14 cellular contexts compared by ENCODE assay signal in genomic region chr22:19811811-19812771, GRCh38. TPM values are rescaled to one million over a fixed set of nuclear protein-coding genes. Genes with fewer than 3 reads are reported as not detected.
DNase-seq lines count a peak whose midpoint lies in the region; ATAC-seq, FAIRE-seq and TF ChIP-seq lines count a peak whose summit lies in the region.
"Had no signal": no experiment of that assay in that cellular context is flagged by ENCODE, and none has a peak within 500 bp of the region (broad histone marks: within the 10 kb centered on the region; RNA-seq: fewer than 3 reads in every experiment).

No MANE protein-coding gene starts in this region.

- no peak for TF ChIP-seq EP300 in H1 (IDR thresholded peaks at IDR 0.05; ENCODE audit: borderline replicate concordance in 1 of 2, low read depth in 2 of 2, low read length in 2 of 2)

- H3K4me1 ChIP-seq in BLaER1 (peaks cover 56% of the 10 kb centered on the region), HEK293 (ENCODE audit: control insufficient read depth, insufficient read depth, low read length) (no peaks in the 10 kb centered on the region), H1 (replicated peaks in 1 of 4; ENCODE audit: control insufficient read depth in 3 of 4, insufficient read depth in 4 of 4, low read length in 3 of 4) (no peaks in the 10 kb centered on the region; a peak in 1 of 7 replicates), PC-3 (ENCODE audit: insufficient read depth, low read length) (peaks cover 5% of the 10 kb centered on the region)

- peaks cover 21 to 43% of the 10 kb centered on the region in 2 donors for H3K36me3 Mint-ChIP-seq in stimulated activated naive B cell treated with anti-CD40 and anti-IgM and Interleukin-4, amounts not matched to agents 10 μg/mL and 1 μg/mL and 100 μg/mL, for 72 hours

- no peak overlapping the region for H4K8ac ChIP-seq in H1 (ENCODE audit: extremely low read depth, insufficient read depth, low read length)

- TF ChIP-seq RAD21 in H1 (IDR thresholded peaks at IDR 0.05 in 1 of 2, conservative IDR thresholded peaks at IDR 0.05 in 1 of 2; ENCODE audit: low read depth in 2 of 2, low read length in 2 of 2) = no peak

- H3K4me2 ChIP-seq in BLaER1 (peak overlapping the region; percentile 28; the same call in 1 of the 2 replicates), H1 (ENCODE audit: insufficient read depth in 1 of 2, low read depth in 2 of 2, low read length in 2 of 2) (no peak overlapping the region), PC-3 (ENCODE audit: low read length) (no peak overlapping the region)

- no peak overlapping the region for H3K23ac ChIP-seq in H1 (ENCODE audit: insufficient read length)

- no peak overlapping the region for H4K5ac ChIP-seq in H1 (ENCODE audit: insufficient read length, low read depth, low read length)

- H3K27ac ChIP-seq in BLaER1 (no peak overlapping the region), HEK293 (ENCODE audit: extremely low read depth, low read depth, low read length) (no peak overlapping the region), H1 (ENCODE audit: low read depth, low read length) (no peak overlapping the region), PC-3 (ENCODE audit: low read length) (no peak overlapping the region)

- H3K9me3 ChIP-seq in BLaER1 (no peaks in the 10 kb centered on the region), HEK293 (ENCODE audit: control insufficient read depth, insufficient read depth, low read depth, low read length) (no peaks in the 10 kb centered on the region), H1 (ENCODE audit: insufficient read depth in 2 of 2, low read depth in 1 of 2, low read length in 1 of 2) (no peaks in the 10 kb centered on the region), PC-3 (ENCODE audit: low read length) (no peaks in the 10 kb centered on the region)

- H3K4me1 Mint-ChIP-seq in stimulated activated naive B cell treated with anti-CD40 and anti-IgM and Interleukin-4, amounts not matched to agents 10 μg/mL and 1 μg/mL and 100 μg/mL, for 72 hours = peaks cover 0 to 1% of the 10 kb centered on the region in 2 donors

- no peak overlapping the region for H4K91ac ChIP-seq in H1 (replicated peaks; ENCODE audit: insufficient read length, low read length)

- no peaks in the 10 kb centered on the region for H3K9me3 Mint-ChIP-seq in stimulated activated naive B cell treated with anti-CD40 and anti-IgM and Interleukin-4, amounts not matched to agents 10 μg/mL and 1 μg/mL and 100 μg/mL, for 72 hours
- H3K9me3 Mint-ChIP-seq: activated naive CD8-positive, alpha-beta T cell treated with anti-CD3 and anti-CD28 coated beads, Interleukin-2, amount 50 U/mL, for 24 hours; naive thymus-derived CD4-positive, alpha-beta T cell had no signal

- H2BK15ac ChIP-seq in H1 (ENCODE audit: low read length) = no peak overlapping the region

- no peak overlapping the region for H3K18ac ChIP-seq in H1 (ENCODE audit: extremely low read depth, low read length)

- no peak overlapping the region for H2BK120ac ChIP-seq in H1 (replicated peaks; ENCODE audit: low read depth, low read length)

- no peak overlapping the region for H2AK5ac ChIP-seq in H1 (ENCODE audit: low read depth, low read length)

- TF ChIP-seq POLR2A in H1 (IDR thresholded peaks at IDR 0.05; ENCODE audit: control extremely low read depth in 1 of 2, low read depth in 2 of 2, low read length in 2 of 2) = no peak

- H3F3A ChIP-seq in PC-3 (ENCODE audit: low read length, unreplicated experiment) = no peaks in the 10 kb centered on the region

- CTCF ChIA-PET in HEK293 (lab: Yijun Ruan, JAX) = interaction anchor here (2.1 kb wide), 1 partner anchor 82 kb away, joined by 7 read pairs; no protein-coding TSS in a partner anchor
- CTCF ChIA-PET in H1 (lab: Charles Lee; ENCODE audit: partially characterized antibody) = interaction anchor here (0.9 to 2.3 kb wide), 4 partner anchors 9 to 21 kb away, joined by 3 to 14 read pairs (median 8); no protein-coding TSS in a partner anchor
- CTCF ChIA-PET in PC-3 (lab: Charles Lee) = no interaction called here

- H2AFZ ChIP-seq in H1 (ENCODE audit: low read length) (no peak overlapping the region), PC-3 (ENCODE audit: low read length) (no peak overlapping the region)

- H3K79me1 ChIP-seq in H1 (ENCODE audit: low read depth, low read length) = no peaks in the 10 kb centered on the region

- no peak overlapping the region for H3K56ac ChIP-seq in H1 (replicated peaks; ENCODE audit: insufficient read length, low read depth, low read length)

- H2BK12ac ChIP-seq in H1 (ENCODE audit: low read depth, low read length) = no peak overlapping the region

- H3K4me3 Mint-ChIP-seq in stimulated activated naive B cell treated with anti-CD40 and anti-IgM and Interleukin-4, amounts not matched to agents 10 μg/mL and 1 μg/mL and 100 μg/mL, for 72 hours = no peak overlapping the region
- H3K4me3 Mint-ChIP-seq: activated naive CD8-positive, alpha-beta T cell treated with anti-CD3 and anti-CD28 coated beads, Interleukin-2, amount 50 U/mL, for 24 hours; naive thymus-derived CD4-positive, alpha-beta T cell had no signal

- whole genome bisulfite sequencing in H1 (ENCODE audit: extremely low coverage in 1 of 2, insufficient coverage in 1 of 2, insufficient read length in 1 of 2, insufficient replicate concordance in 2 of 2, low coverage in 1 of 2, low lambda C conversion rate in 2 of 2, missing lambda C conversion rate in 1 of 2), 2 experiments = 92% methylated on average over 34 of the region's 36 CpGs; no CpG with 5 or more reads in 1 of the 2 experiments

- POLR2A ChIA-PET in HEK293 (lab: Yijun Ruan, JAX) = interaction anchor here (0.6 kb wide), 1 partner anchor 82 kb away, joined by 6 read pairs; no protein-coding TSS in a partner anchor
- POLR2A ChIA-PET in H1 (lab: Charles Lee; ENCODE audit: partially characterized antibody) = no interaction called here
- POLR2A ChIA-PET in PC-3 (lab: Charles Lee; ENCODE audit: unreplicated experiment) = no interaction called here

- peaks cover 2% of the 10 kb centered on the region; the same call in 1 of the 2 replicates for H3K23me2 ChIP-seq in H1 (ENCODE audit: low read depth, low read length)

- H3K27me3 ChIP-seq in BLaER1 (no peaks in the 10 kb centered on the region), H1 (replicated peaks in 1 of 4; ENCODE audit: control insufficient read depth in 3 of 4, extremely low read depth in 1 of 4, insufficient read depth in 3 of 4, low read length in 3 of 4) (no peaks in the 10 kb centered on the region), PC-3 (ENCODE audit: low read length) (no peaks in the 10 kb centered on the region)

- H4K20me1 ChIP-seq in BLaER1 (peaks cover 19% of the 10 kb centered on the region; the same call in 1 of the 2 replicates), H1 (replicated peaks in 1 of 2; ENCODE audit: control insufficient read depth in 1 of 2, insufficient read depth in 2 of 2, low read length in 2 of 2) (peaks cover 0 to 3% of the 10 kb centered on the region in 2 experiments), PC-3 (ENCODE audit: low read length) (no peaks in the 10 kb centered on the region)

- H3K14ac ChIP-seq in H1 (ENCODE audit: insufficient read length) = no peak overlapping the region

- H2BK20ac ChIP-seq in H1 (ENCODE audit: low read length) = no peak overlapping the region

- H3K36me3 ChIP-seq in BLaER1 = peaks cover 12% of the 10 kb centered on the region; the same call in 1 of the 2 replicates
- peaks cover 0 to 17% of the 10 kb centered on the region in 2 experiments; a peak in 1 of 3 replicates for H3K36me3 ChIP-seq in HEK293 (ENCODE audit: control insufficient read depth in 2 of 2, insufficient read depth in 1 of 2, low read length in 2 of 2)
- H3K36me3 ChIP-seq in H1 (ENCODE audit: control insufficient read depth in 2 of 4, insufficient read depth in 4 of 4, low read length in 3 of 4) = no peaks in the 10 kb centered on the region
- H3K36me3 ChIP-seq in PC-3 (ENCODE audit: low read depth, low read length) = no peaks in the 10 kb centered on the region

- no peak overlapping the region for H3K9ac ChIP-seq in BLaER1
- H3K9ac ChIP-seq in H1 (replicated peaks in 1 of 4; ENCODE audit: extremely low read depth in 1 of 4, low read depth in 3 of 4, low read length in 3 of 4) = no peak overlapping the region
- no peak overlapping the region for H3K9ac ChIP-seq in PC-3 (ENCODE audit: low read length)

- no peak overlapping the region for H3K27ac Mint-ChIP-seq in stimulated activated naive B cell treated with anti-CD40 and anti-IgM and Interleukin-4, amounts not matched to agents 10 μg/mL and 1 μg/mL and 100 μg/mL, for 72 hours
- H3K27ac Mint-ChIP-seq: activated naive CD8-positive, alpha-beta T cell treated with anti-CD3 and anti-CD28 coated beads, Interleukin-2, amount 50 U/mL, for 24 hours had no signal

- intact Hi-C loops in PC-3 (cut with micrococcal nuclease) = no loop called here

- H3K4ac ChIP-seq in H1 (replicated peaks; ENCODE audit: insufficient read length, low read depth, low read length) = no peak overlapping the region

- no peak for ATAC-seq in PC-3
- ATAC-seq in stimulated activated naive B cell treated with anti-CD40 and anti-IgM and Interleukin-4, amounts not matched to agents 10 μg/mL and 1 μg/mL and 100 μg/mL, for 72 hours (replicated peaks) = no peak
- ATAC-seq: activated naive CD8-positive, alpha-beta T cell treated with anti-CD3 and anti-CD28 coated beads, Interleukin-2, amount 50 U/mL, for 24 hours; naive thymus-derived CD4-positive, alpha-beta T cell had no signal

- no peak for TF ChIP-seq CTCF in HEK293 (tag by site-specific recombination; IDR thresholded peaks at IDR 0.05)
- no peak for TF ChIP-seq CTCF in H1 (IDR thresholded peaks at IDR 0.05; ENCODE audit: control extremely low read depth in 1 of 3, insufficient read depth in 1 of 3, low read depth in 1 of 3, low read length in 3 of 3)
- TF ChIP-seq CTCF in PC-3 (conservative IDR thresholded peaks at IDR 0.05; ENCODE audit: low read depth, low read length) = no peak

- peak overlapping the region; percentile 44; the same call in 1 of the 2 replicates for H2BK5ac ChIP-seq in H1 (ENCODE audit: low read depth, low read length)

- DNase-seq in H1 (ENCODE audit: low read depth in 1 of 2, low spot score in 2 of 2) (peak in 1 of 2 experiments; percentile 39), occipital lobe (lab: John Stamatoyannopoulos, UW) (peak; percentile 19), PC-3 (no peak), NCI-H1417 treated with DMSO at 0.1 percent for 48 hours (lab: John Stamatoyannopoulos, UW) (no peak)
- DNase-seq in stimulated activated naive B cell treated with anti-CD40 and anti-IgM and Interleukin-4, amounts not matched to agents 10 μg/mL and 1 μg/mL and 100 μg/mL, for 72 hours = no peak
- DNase-seq: activated CD4-positive, alpha-beta T cell treated with anti-CD3 and anti-CD28 coated beads, Interleukin-2, amount 50 U/mL, for 1 hour; activated naive CD8-positive, alpha-beta T cell treated with anti-CD3 and anti-CD28 coated beads, Interleukin-2, amount 50 U/mL, for 24 hours; activated T-cell treated with anti-CD3 and anti-CD28 coated beads, Interleukin-2, amount 50 U/mL, for 48 hours; Karpas-422; NCI-H1417 had no signal

- BruUV-seq in PC-3 (replicated peaks; lab: Mats Ljungman, UMichigan) = no TSS peak

- H3K79me2 ChIP-seq in H1 (ENCODE audit: control insufficient read depth in 1 of 2, insufficient read depth in 2 of 2, low read length in 2 of 2) = no peaks in the 10 kb centered on the region
- no peaks in the 10 kb centered on the region for H3K79me2 ChIP-seq in PC-3 (ENCODE audit: low read length)

- H3K27me3 Mint-ChIP-seq in stimulated activated naive B cell treated with anti-CD40 and anti-IgM and Interleukin-4, amounts not matched to agents 10 μg/mL and 1 μg/mL and 100 μg/mL, for 72 hours = no peaks in the 10 kb centered on the region
- H3K27me3 Mint-ChIP-seq: activated naive CD8-positive, alpha-beta T cell treated with anti-CD3 and anti-CD28 coated beads, Interleukin-2, amount 50 U/mL, for 24 hours; naive thymus-derived CD4-positive, alpha-beta T cell had no signal

- H3K4me3 ChIP-seq in BLaER1 (no peak overlapping the region), HEK293 (ENCODE audit: low read depth, low read length) (no peak overlapping the region), H1 (ENCODE audit: extremely low read depth in 1 of 4, insufficient read depth in 2 of 4, low read depth in 3 of 4, low read length in 4 of 4) (no peak overlapping the region), PC-3 (ENCODE audit: low read length) (no peak overlapping the region)

- no peaks in the 10 kb centered on the region for H3K9me2 ChIP-seq in PC-3 (replicated peaks; ENCODE audit: low read length)

- no peak for FAIRE-seq in H1 (lab: Jason Lieb, UNC)

RNA-seq across cellular contexts. Expression of gene GNB1L, which starts 42.6 kb away (rescaled TPM):
- 14.3 and 15.6 TPM in 2 replicates for total RNA-seq in H1 (2021; fragmentation: NEBNext Ultra II Directional; extraction: Animal tissue kit (Norgen Biotek cat#: 25700))
- polyA plus RNA-seq in H1 (2011; rRNA removed) = 14.0 and 23.2 TPM in 2 replicates
- polyA plus RNA-seq in H1 (2011; cell fraction: cytosol; rRNA removed) = 17.3 TPM
- polyA plus RNA-seq in H1 (2011; cell fraction: nucleus; rRNA removed) = 21.9 TPM
- polyA plus RNA-seq in H1 (2012, experiment 1 of 2) = 9.1 to 18.9 TPM (median 16.9 TPM) in 4 replicates
- polyA plus RNA-seq in H1 (2012, experiment 2 of 2) = 14.8 TPM
- 5.8 TPM for polyA plus RNA-seq in H1 (2013, experiment 1 of 2)
- polyA plus RNA-seq in H1 (2013, experiment 2 of 2) = 5.3 TPM
- polyA minus RNA-seq in H1 (2011; rRNA and poly(A)+ RNA removed) = 3.8 and 4.5 TPM in 2 replicates
- 6.1 TPM for polyA minus RNA-seq in H1 (2011; cell fraction: cytosol; rRNA and poly(A)+ RNA removed)
- 5.6 TPM for polyA minus RNA-seq in H1 (2011; cell fraction: nucleus; rRNA and poly(A)+ RNA removed)
- total RNA-seq in occipital lobe = 2.7 TPM
- 27.0 and 28.8 TPM in 2 replicates for total RNA-seq in PC-3 (2014; rRNA removed)

RNA-seq across cellular contexts. Expression of gene RTL10, which starts 42.6 kb away (rescaled TPM):
- 16.1 and 18.8 TPM in 2 replicates for total RNA-seq in H1 (2021; fragmentation: NEBNext Ultra II Directional; extraction: Animal tissue kit (Norgen Biotek cat#: 25700))
- 11.5 and 15.5 TPM in 2 replicates for polyA plus RNA-seq in H1 (2011; rRNA removed)
- 9.8 TPM for polyA plus RNA-seq in H1 (2011; cell fraction: cytosol; rRNA removed)
- 21.7 TPM for polyA plus RNA-seq in H1 (2011; cell fraction: nucleus; rRNA removed)
- 9.6 to 13.3 TPM (median 12.3 TPM) in 4 replicates for polyA plus RNA-seq in H1 (2012, experiment 1 of 2)
- polyA plus RNA-seq in H1 (2012, experiment 2 of 2) = 9.3 TPM
- polyA plus RNA-seq in H1 (2013, experiment 1 of 2) = 7.9 TPM
- 7.7 TPM for polyA plus RNA-seq in H1 (2013, experiment 2 of 2)
- 32.1 and 33.6 TPM in 2 replicates for polyA minus RNA-seq in H1 (2011; rRNA and poly(A)+ RNA removed)
- 10.3 TPM for polyA minus RNA-seq in H1 (2011; cell fraction: cytosol; rRNA and poly(A)+ RNA removed)
- polyA minus RNA-seq in H1 (2011; cell fraction: nucleus; rRNA and poly(A)+ RNA removed) = 21.5 TPM
- total RNA-seq in occipital lobe (12.3 TPM), PC-3 (2014; rRNA removed) (7.8 and 12.2 TPM in 2 replicates)

RNA-seq across cellular contexts. Expression of gene TBX1, which starts 51.5 kb away (rescaled TPM):
- 0.28 and 0.38 TPM in 2 replicates for total RNA-seq in H1 (2021; fragmentation: NEBNext Ultra II Directional; extraction: Animal tissue kit (Norgen Biotek cat#: 25700))
- not detected in 2 replicates for polyA plus RNA-seq in H1 (2011; rRNA removed)
- not detected for polyA plus RNA-seq in H1 (2011; cell fraction: cytosol; rRNA removed)
- polyA plus RNA-seq in H1 (2011; cell fraction: nucleus; rRNA removed) = not detected
- polyA plus RNA-seq in H1 (2012, experiment 1 of 2) = not detected in 4 replicates
- 0.10 TPM for polyA plus RNA-seq in H1 (2012, experiment 2 of 2)
- polyA plus RNA-seq in H1 (2013, experiment 1 of 2) = 0.14 TPM
- polyA plus RNA-seq in H1 (2013, experiment 2 of 2) = 0.09 TPM
- not detected in 2 replicates for polyA minus RNA-seq in H1 (2011; rRNA and poly(A)+ RNA removed)
- not detected for polyA minus RNA-seq in H1 (2011; cell fraction: cytosol; rRNA and poly(A)+ RNA removed)
- polyA minus RNA-seq in H1 (2011; cell fraction: nucleus; rRNA and poly(A)+ RNA removed) = not detected
- total RNA-seq in occipital lobe (0.62 TPM), PC-3 (2014; rRNA removed) (15.9 and 18.6 TPM in 2 replicates)
- total RNA-seq: H4 had no signal
- polyA plus RNA-seq: naive thymus-derived CD4-positive, alpha-beta T cell had no signal

Comparison
In these comparisons a context has a peak if more than half of its experiments do, and no peak if none do; other contexts are left out.
1. RNA of gene TBX1, which starts 51.5 kb away (total RNA-seq): 15.9 to 18.6 TPM in PC-3; 0.62 TPM in occipital lobe (single experiment) and 0.28 to 0.38 TPM in H1; every median in the first group is over 10 times any median in the second.